In genomic region chr16:68313116-68313515, GRCh38 we compare ENCODE assay signal across 12 cellular contexts.
"Had no signal": no experiment of that assay in that cellular context is flagged by ENCODE, and none has a peak within 500 bp of the region (broad histone marks: within the 10 kb centered on the region; RNA-seq: fewer than 3 reads in every experiment).

No MANE protein-coding gene starts in this region.

- H3K27me3 ChIP-seq: dorsolateral prefrontal cortex, heart left ventricle, neutrophil had no signal

- H3K4me2 ChIP-seq: SK-N-SH had no signal

- H3K9me2 ChIP-seq: SK-N-SH had no signal

- H3K4me3 ChIP-seq: heart left ventricle, left ventricle myocardium inferior, skin epidermis had no signal

- DNase-seq: activated CD4-positive, alpha-beta T cell treated with anti-CD3 and anti-CD28 coated beads, Interleukin-2, amount 50 U/mL, for 4 hours; activated naive CD4-positive, alpha-beta T cell treated with anti-CD3 and anti-CD28 coated beads, Interleukin-2, amount 10 ng/mL, durations not matched to agents 7 days and 5 days; amygdala; dorsolateral prefrontal cortex; heart left ventricle; left ventricle myocardium inferior; mesenchymal stem cell; posterior cingulate gyrus; SK-N-SH had no signal

- H3K9ac ChIP-seq: SK-N-SH had no signal

- H3K27me3 Mint-ChIP-seq: activated naive CD4-positive, alpha-beta T cell treated with anti-CD3 and anti-CD28 coated beads, Interleukin-2, amount 10 ng/mL, durations not matched to agents 7 days and 5 days had no signal

- H3K9me3 ChIP-seq: heart left ventricle, left ventricle myocardium inferior, neutrophil, SK-N-SH had no signal

- ATAC-seq: activated CD4-positive, CD25-positive, alpha-beta regulatory T cell treated with anti-CD3 and anti-CD28 coated beads, Interleukin-2, amount 50 U/mL, for 24 hours; heart left ventricle had no signal

- H3K4me3 Mint-ChIP-seq: activated naive CD4-positive, alpha-beta T cell treated with anti-CD3 and anti-CD28 coated beads, Interleukin-2, amount 10 ng/mL, durations not matched to agents 7 days and 5 days had no signal

- H3K27ac ChIP-seq: dorsolateral prefrontal cortex, heart left ventricle, left ventricle myocardium inferior, neutrophil had no signal

- H3K9me3 Mint-ChIP-seq: activated naive CD4-positive, alpha-beta T cell treated with anti-CD3 and anti-CD28 coated beads, Interleukin-2, amount 10 ng/mL, durations not matched to agents 7 days and 5 days had no signal
